34 cellular contexts compared by ENCODE assay signal in genomic region chr19:50676625-50677197, GRCh38. TPM values are rescaled to one million over a fixed set of nuclear protein-coding genes. Genes with fewer than 3 reads are reported as not detected.
"Had no signal": no experiment of that assay in that cellular context is flagged by ENCODE, and none has a peak within 500 bp of the region (broad histone marks: within the 10 kb centered on the region; RNA-seq: fewer than 3 reads in every experiment).

No MANE protein-coding gene starts in this region.

- H3K27me3 ChIP-seq: adrenal gland, colonic mucosa had no signal

- DNase-seq: activated CD4-positive, alpha-beta T cell treated with anti-CD3 and anti-CD28 coated beads for 1 hour; activated CD4-positive, alpha-beta T cell treated with anti-CD3 and anti-CD28 coated beads for 4 hours; activated CD4-positive, alpha-beta T cell treated with anti-CD3 and anti-CD28 coated beads, Interleukin-2, amount 10 ng/mL, durations not matched to agents 7 days and 5 days; activated CD4-positive, alpha-beta T cell treated with anti-CD3 and anti-CD28 coated beads, Interleukin-2, amount 50 U/mL, for 48 hours; activated CD8-positive, alpha-beta memory T cell treated with anti-CD3 and anti-CD28 coated beads for 24 hours; activated CD8-positive, alpha-beta T cell treated with anti-CD3 and anti-CD28 coated beads for 36 hours; activated effector memory CD4-positive, alpha-beta T cell treated with Interleukin-2 at 50 U/mL for 16 hours; activated gamma-delta T cell treated with Interleukin-2 at 50 U/mL for 16 hours; activated naive CD4-positive, alpha-beta T cell treated with anti-CD3 and anti-CD28 coated beads for 36 hours; activated naive CD8-positive, alpha-beta T cell treated with anti-CD3 and anti-CD28 coated beads for 36 hours; activated naive CD8-positive, alpha-beta T cell treated with anti-CD3 and anti-CD28 coated beads, Interleukin-2, amount 50 U/mL, for 24 hours; activated T-cell treated with anti-CD3 and anti-CD28 coated beads, Interleukin-2, amount 50 U/mL, for 4 hours; adrenal gland; amygdala; aorta; body of pancreas; caudate nucleus; cerebellar nuclear complex; colonic mucosa; effector CD8-positive, alpha-beta T cell; esophagus squamous epithelium; foreskin melanocyte; heart right ventricle; T-helper 2 cell had no signal

- H3K4me1 ChIP-seq: adrenal gland, body of pancreas, colonic mucosa had no signal

- H3K27ac Mint-ChIP-seq: activated CD4-positive, alpha-beta T cell treated with anti-CD3 and anti-CD28 coated beads, Interleukin-2, amount 10 ng/mL, durations not matched to agents 7 days and 5 days; activated CD8-positive, alpha-beta T cell treated with anti-CD3 and anti-CD28 coated beads for 36 hours; activated naive CD4-positive, alpha-beta T cell treated with anti-CD3 and anti-CD28 coated beads for 36 hours; activated naive CD4-positive, alpha-beta T cell treated with anti-CD3 and anti-CD28 coated beads, Interleukin-2, amount 50 U/mL, for 24 hours; activated naive CD8-positive, alpha-beta T cell treated with anti-CD3 and anti-CD28 coated beads for 36 hours; activated naive CD8-positive, alpha-beta T cell treated with anti-CD3 and anti-CD28 coated beads, Interleukin-2, amount 50 U/mL, for 24 hours; activated T-helper 17 cell treated with anti-CD3 and anti-CD28 coated beads, Interleukin-2, amount 50 U/mL, for 72 hours had no signal

- H3K9me3 ChIP-seq: adrenal gland, body of pancreas, colonic mucosa, esophagus squamous epithelium had no signal

- FAIRE-seq: endometrium, endothelial cell of umbilical vein had no signal

- H3K36me3 Mint-ChIP-seq: activated naive CD4-positive, alpha-beta T cell treated with anti-CD3 and anti-CD28 coated beads, Interleukin-2, amount 50 U/mL, for 24 hours; activated naive CD8-positive, alpha-beta T cell treated with anti-CD3 and anti-CD28 coated beads for 36 hours had no signal

- H3K9me3 Mint-ChIP-seq: activated CD8-positive, alpha-beta T cell treated with anti-CD3 and anti-CD28 coated beads for 36 hours; activated naive CD4-positive, alpha-beta T cell treated with anti-CD3 and anti-CD28 coated beads for 36 hours; activated naive CD4-positive, alpha-beta T cell treated with anti-CD3 and anti-CD28 coated beads, Interleukin-2, amount 50 U/mL, for 24 hours; activated naive CD8-positive, alpha-beta T cell treated with anti-CD3 and anti-CD28 coated beads for 36 hours; activated naive CD8-positive, alpha-beta T cell treated with anti-CD3 and anti-CD28 coated beads, Interleukin-2, amount 50 U/mL, for 24 hours; activated T-cell treated with anti-CD3 and anti-CD28 coated beads, Interleukin-2, amount 50 U/mL, for 4 hours had no signal

- ATAC-seq: activated CD8-positive, alpha-beta T cell treated with anti-CD3 and anti-CD28 coated beads for 36 hours; activated naive CD8-positive, alpha-beta T cell treated with anti-CD3 and anti-CD28 coated beads, Interleukin-2, amount 50 U/mL, for 24 hours; activated T-cell treated with anti-CD3 and anti-CD28 coated beads, Interleukin-2, amount 50 U/mL, for 4 hours; activated T-helper 17 cell treated with anti-CD3 and anti-CD28 coated beads, Interleukin-2, amount 50 U/mL, for 72 hours; body of pancreas; gastroesophageal sphincter; heart right ventricle had no signal

- H3K4me3 ChIP-seq: adrenal gland, body of pancreas, colonic mucosa, esophagus squamous epithelium, gastroesophageal sphincter, heart right ventricle had no signal

- H3K36me3 ChIP-seq: adrenal gland, colonic mucosa, esophagus squamous epithelium, gastroesophageal sphincter, heart right ventricle had no signal

- H3K27ac ChIP-seq: adrenal gland, body of pancreas, colonic mucosa, epithelial cell of prostate, esophagus squamous epithelium, gastroesophageal sphincter, heart right ventricle had no signal

- H3K4me3 Mint-ChIP-seq: activated CD4-positive, alpha-beta T cell treated with anti-CD3 and anti-CD28 coated beads, Interleukin-2, amount 10 ng/mL, durations not matched to agents 7 days and 5 days; activated CD8-positive, alpha-beta T cell treated with anti-CD3 and anti-CD28 coated beads for 36 hours; activated naive CD4-positive, alpha-beta T cell treated with anti-CD3 and anti-CD28 coated beads for 36 hours; activated naive CD4-positive, alpha-beta T cell treated with anti-CD3 and anti-CD28 coated beads, Interleukin-2, amount 50 U/mL, for 24 hours; activated naive CD8-positive, alpha-beta T cell treated with anti-CD3 and anti-CD28 coated beads for 36 hours; activated naive CD8-positive, alpha-beta T cell treated with anti-CD3 and anti-CD28 coated beads, Interleukin-2, amount 50 U/mL, for 24 hours; activated T-cell treated with anti-CD3 and anti-CD28 coated beads, Interleukin-2, amount 50 U/mL, for 4 hours; activated T-helper 17 cell treated with anti-CD3 and anti-CD28 coated beads, Interleukin-2, amount 50 U/mL, for 72 hours had no signal

RNA-seq across cellular contexts. Expression of gene C19orf81, which starts 27.5 kb away (rescaled TPM):
- total RNA-seq: activated CD4-positive, alpha-beta T cell treated with anti-CD3 and anti-CD28 coated beads, Interleukin-2, amount 10 ng/mL, durations not matched to agents 7 days and 5 days; activated T-helper 17 cell treated with anti-CD3 and anti-CD28 coated beads, Interleukin-2, amount 50 U/mL, for 72 hours; aorta; body of pancreas; colonic mucosa; dermis microvascular lymphatic vessel endothelial cell; esophagus squamous epithelium; fibroblast of lung; fibroblast of villous mesenchyme; gastroesophageal sphincter; T-helper 1 cell treated with Interleukin-12 subunit alpha and Interleukin-12 subunit beta and Interleukin-4 antibody, amounts not matched to agents 30 ng/mL and 1 ng/mL, for 36 hours had no signal
- polyA plus RNA-seq: aorta, fibroblast of lung had no signal

RNA-seq across cellular contexts. Expression of gene SYT3, which starts 37.0 kb away (rescaled TPM):
- total RNA-seq: activated CD4-positive, alpha-beta T cell treated with anti-CD3 and anti-CD28 coated beads, Interleukin-2, amount 10 ng/mL, durations not matched to agents 7 days and 5 days; activated CD8-positive, alpha-beta T cell treated with anti-CD3 and anti-CD28 coated beads for 36 hours; activated naive CD4-positive, alpha-beta T cell treated with anti-CD3 and anti-CD28 coated beads for 36 hours; activated T-helper 17 cell treated with anti-CD3 and anti-CD28 coated beads, Interleukin-2, amount 50 U/mL, for 72 hours; dermis microvascular lymphatic vessel endothelial cell; fibroblast of lung; fibroblast of villous mesenchyme; T-helper 1 cell treated with Interleukin-12 subunit alpha and Interleukin-12 subunit beta and Interleukin-4 antibody, amounts not matched to agents 30 ng/mL and 1 ng/mL, for 36 hours had no signal
- polyA plus RNA-seq: aorta, fibroblast of lung had no signal

RNA-seq across cellular contexts. Expression of gene SHANK1, which starts 42.9 kb away (rescaled TPM):
- total RNA-seq: activated CD4-positive, alpha-beta T cell treated with anti-CD3 and anti-CD28 coated beads, Interleukin-2, amount 10 ng/mL, durations not matched to agents 7 days and 5 days; activated naive CD4-positive, alpha-beta T cell treated with anti-CD3 and anti-CD28 coated beads for 36 hours; activated T-helper 17 cell treated with anti-CD3 and anti-CD28 coated beads, Interleukin-2, amount 50 U/mL, for 72 hours; T-helper 1 cell treated with Interleukin-12 subunit alpha and Interleukin-12 subunit beta and Interleukin-4 antibody, amounts not matched to agents 30 ng/mL and 1 ng/mL, for 36 hours had no signal
